8 cellular contexts compared by ENCODE assay signal in genomic region chr2:30145826-30146336, GRCh38. TPM values are rescaled to one million over a fixed set of nuclear protein-coding genes. Genes with fewer than 3 reads are reported as not detected.
A peak's percentile ranks its signal among the peaks of the same experiment; 100 is the strongest.
DNase-seq lines count a peak whose midpoint lies in the region; ATAC-seq and TF ChIP-seq lines count a peak whose summit lies in the region.

No MANE protein-coding gene starts in this region.

- H3K9ac ChIP-seq in OCI-LY3 (ENCODE audit: low read length) = peak overlapping the region; percentile 61

- peaks cover 0 to 2% (median 0%) of the 10 kb centered on the region in 7 donors for H3K9me3 Mint-ChIP-seq in CD14-positive monocyte
- no peaks in the 10 kb centered on the region for H3K9me3 Mint-ChIP-seq in effector memory CD8-positive, alpha-beta T cell

- intact Hi-C loops in CD14-positive monocyte (cut with micrococcal nuclease) = no loop called here

- peak overlapping the region; percentile 95 for H3K4me2 ChIP-seq in OCI-LY3 (ENCODE audit: low read length)

- H3K27ac ChIP-seq in OCI-LY3 (ENCODE audit: low read length) = no peak overlapping the region; the same call in 1 of the 2 replicates

- H2AFZ ChIP-seq in OCI-LY3 (ENCODE audit: low read depth, low read length) (peak overlapping the region; percentile 66), neuron (ENCODE audit: low read depth, low read length) (peak overlapping the region; percentile 75)

- TF ChIP-seq CTCF in CD14-positive monocyte (IDR thresholded peaks at IDR 0.05) = no peak
- TF ChIP-seq CTCF in OCI-LY3 (IDR thresholded peaks at IDR 0.05; ENCODE audit: low read depth, low read length) = no peak

- DNase-seq in CD14-positive monocyte (ENCODE audit: low spot score) (no peak), DMS114 treated with DMSO at 0.1 percent for 48 hours (lab: John Stamatoyannopoulos, UW; ENCODE audit: unreplicated experiment) (no peak), SIG-M5 (lab: John Stamatoyannopoulos, UW) (no peak)
- no peak for DNase-seq in effector memory CD8-positive, alpha-beta T cell

- H3K79me2 ChIP-seq in OCI-LY3 (ENCODE audit: low read length) = 0 out of 2 replicates have a peak, but pooled peaks cover 2% of the 10 kb centered on the region

- H3K36me3 ChIP-seq in OCI-LY3 (replicated peaks; ENCODE audit: low read depth, low read length) (peaks cover 1% of the 10 kb centered on the region), neuron (ENCODE audit: insufficient read depth, low read length) (peaks cover 4% of the 10 kb centered on the region)

- H3K4me1 ChIP-seq in OCI-LY3 (ENCODE audit: low read length) (peaks cover 35% of the 10 kb centered on the region), neuron (ENCODE audit: insufficient read depth, low read length) (peaks cover 9% of the 10 kb centered on the region)

- H3K4me1 Mint-ChIP-seq in CD14-positive monocyte = peaks cover 39% of the 10 kb centered on the region
- H3K4me1 Mint-ChIP-seq in effector memory CD8-positive, alpha-beta T cell (ENCODE audit: low read depth in 2 of 2) = peaks cover 23 to 36% of the 10 kb centered on the region in 2 donors

- H3K27me3 ChIP-seq in OCI-LY3 (ENCODE audit: low read depth, low read length) = no peaks in the 10 kb centered on the region
- H3K27me3 ChIP-seq in neuron (ENCODE audit: insufficient read depth, low read length) = peaks cover 4% of the 10 kb centered on the region

- H4K20me1 ChIP-seq in OCI-LY3 (ENCODE audit: insufficient read depth, low read length) = peaks cover 30% of the 10 kb centered on the region

- peaks cover 22 to 26% of the 10 kb centered on the region in 2 donors for H3K36me3 Mint-ChIP-seq in CD14-positive monocyte
- H3K36me3 Mint-ChIP-seq in effector memory CD8-positive, alpha-beta T cell (ENCODE audit: insufficient read depth) = peaks cover 56% of the 10 kb centered on the region

- H3K4me3 ChIP-seq in OCI-LY3 (ENCODE audit: low read length) (peak overlapping the region; percentile 97), neuron (ENCODE audit: low read length) (peak overlapping the region; percentile 48)

- no peaks in the 10 kb centered on the region for H3K9me3 ChIP-seq in OCI-LY3 (ENCODE audit: insufficient read depth, low read length)
- H3K9me3 ChIP-seq in neuron (ENCODE audit: low read length) = no peaks in the 10 kb centered on the region

- peak overlapping the region; percentile 95 to 99 (median 97) for H3K27ac Mint-ChIP-seq in CD14-positive monocyte
- H3K27ac Mint-ChIP-seq in effector memory CD8-positive, alpha-beta T cell = peak overlapping the region; percentile 99 to 100

- H3K4me3 Mint-ChIP-seq in CD14-positive monocyte = peak overlapping the region; percentile 78 to 88
- peak overlapping the region; percentile 82 to 83 for H3K4me3 Mint-ChIP-seq in effector memory CD8-positive, alpha-beta T cell

- peaks cover 0 to 6% (median 2%) of the 10 kb centered on the region in 3 donors for H3K27me3 Mint-ChIP-seq in CD14-positive monocyte (ENCODE audit: low read depth in 3 of 3)
- no peaks in the 10 kb centered on the region for H3K27me3 Mint-ChIP-seq in effector memory CD8-positive, alpha-beta T cell

- no peak for ATAC-seq in effector memory CD8-positive, alpha-beta T cell (replicated peaks)
- ATAC-seq in GM18502 (IDR thresholded peaks at IDR 0.05; ENCODE audit: poor library complexity, unreplicated experiment) (no peak), GM21423 (IDR thresholded peaks at IDR 0.05; ENCODE audit: unreplicated experiment) (no peak)

RNA-seq across cellular contexts. Expression of gene YPEL5, which starts 0.9 kb away (rescaled TPM):
- polyA plus RNA-seq in CD14-positive monocyte = 100 to 1,000 TPM; 231 to 235 TPM
